Comparison of ENCODE assay signal across 11 cellular contexts in the genomic region with DNA sequence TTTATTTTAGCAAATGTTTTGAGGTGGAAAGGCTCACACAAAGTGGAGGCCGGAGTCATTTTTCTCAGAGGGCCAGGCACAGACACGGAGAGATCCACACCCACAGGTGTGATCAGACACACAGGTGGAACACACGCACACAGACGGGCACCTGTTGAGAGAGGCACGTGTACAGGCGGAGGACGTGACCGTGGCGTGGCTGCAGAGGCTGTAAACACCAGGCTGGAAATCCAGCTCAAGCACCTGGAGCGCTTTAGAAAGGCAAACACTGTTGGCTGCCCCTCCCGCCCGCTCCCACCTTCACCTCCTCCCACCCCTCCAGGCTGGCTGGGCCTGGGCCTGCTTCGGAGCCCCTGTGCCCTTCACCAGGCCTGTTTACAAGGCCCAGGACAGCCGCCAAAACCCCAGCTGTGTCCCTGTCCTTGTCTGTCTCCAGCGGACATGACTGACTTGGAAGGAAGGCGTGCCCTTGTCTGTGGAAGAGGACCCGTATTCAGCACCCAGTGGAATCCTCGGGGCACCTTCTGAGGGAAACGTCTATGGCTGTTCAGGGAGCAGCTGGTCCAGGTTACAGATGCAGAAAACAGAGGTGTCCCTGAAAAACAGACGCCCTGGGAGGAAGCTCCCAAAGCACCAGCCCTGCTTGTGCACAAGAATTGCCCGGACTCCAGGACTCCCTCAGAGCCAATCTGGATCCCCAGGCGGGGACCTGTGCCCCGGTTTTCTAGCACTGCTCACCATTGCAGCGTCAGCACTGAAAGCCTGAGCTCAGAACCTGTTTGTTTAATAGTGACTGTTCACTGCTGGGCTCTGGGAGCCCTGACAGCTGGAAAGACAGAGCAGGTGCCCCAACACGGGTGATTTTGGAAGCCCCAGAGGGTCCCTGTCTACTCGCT.
DNase-seq lines count a peak whose midpoint lies in the region; ATAC-seq and TF ChIP-seq lines count a peak whose summit lies in the region.
"Had no signal": no experiment of that assay in that cellular context is flagged by ENCODE, and none has a peak within 500 bp of the region (broad histone marks: within the 10 kb centered on the region; RNA-seq: fewer than 3 reads in every experiment).

No MANE protein-coding gene starts in this region.

- DNase-seq in NCI-H146 (lab: John Stamatoyannopoulos, UW), result peak; percentile 45
- no peak for DNase-seq in NCI-H146 treated with DMSO at 0.1 percent for 48 hours (lab: John Stamatoyannopoulos, UW; ENCODE audit: unreplicated experiment)
- DNase-seq in body of pancreas, result peak; percentile 72 to 90 (median 82)
- no peak for DNase-seq in lung (ENCODE audit: low spot score)
- DNase-seq in thoracic aorta (ENCODE audit: low spot score), result no peak
- no peak for DNase-seq in activated CD8-positive, alpha-beta memory T cell treated with anti-CD3 and anti-CD28 coated beads, Interleukin-2, amount 50 U/mL, for 4 hours
- no peak for DNase-seq in omental fat pad (ENCODE audit: low spot score)
- no peak for DNase-seq in pons (ENCODE audit: low spot score)
- DNase-seq: 8988T; activated CD4-positive, alpha-beta T cell treated with anti-CD3 and anti-CD28 coated beads, Interleukin-2, amount 50 U/mL, for 1 hour; PC-3 had no signal

- intact Hi-C loops in body of pancreas (cut with DNase I), result no loop called here

- peak overlapping the region; percentile 88 to 90 (median 89) for H3K27ac ChIP-seq in body of pancreas
- peak overlapping the region; percentile 83 to 84 for H3K27ac ChIP-seq in lung (ENCODE audit: low read depth in 1 of 2, low read length in 1 of 2)
- peak overlapping the region; percentile 93 to 99 for H3K27ac ChIP-seq in thoracic aorta

- peak in 2 of 3 donors; percentile 24 to 29 for TF ChIP-seq POLR2A in body of pancreas (IDR thresholded peaks at IDR 0.05)

- no peaks in the 10 kb centered on the region for H3K36me3 ChIP-seq in body of pancreas (replicated peaks in 1 of 2; ENCODE audit: insufficient read depth in 1 of 2, low read depth in 2 of 2)
- no peaks in the 10 kb centered on the region for H3K36me3 ChIP-seq in lung (ENCODE audit: control insufficient read depth in 2 of 2, insufficient read depth in 2 of 2, low read length in 2 of 2)
- H3K36me3 ChIP-seq in thoracic aorta, result no peaks in the 10 kb centered on the region

- H3K9me3 ChIP-seq in body of pancreas (no peaks in the 10 kb centered on the region), lung (ENCODE audit: control insufficient read depth in 2 of 2, insufficient read depth in 1 of 2, low read length in 1 of 2) (no peaks in the 10 kb centered on the region), thoracic aorta (no peaks in the 10 kb centered on the region)

- no peaks in the 10 kb centered on the region for H3K27me3 ChIP-seq in body of pancreas
- H3K27me3 ChIP-seq in lung (ENCODE audit: control insufficient read depth, insufficient read depth), result no peaks in the 10 kb centered on the region
- H3K27me3 ChIP-seq in thoracic aorta (replicated peaks; ENCODE audit: insufficient read depth), result no peaks in the 10 kb centered on the region

- no peak for TF ChIP-seq CTCF in body of pancreas (IDR thresholded peaks at IDR 0.05)
- no peak for TF ChIP-seq CTCF in lung (IDR thresholded peaks at IDR 0.05; ENCODE audit: control extremely low read depth, extremely low read depth)
- no peak for TF ChIP-seq CTCF in thoracic aorta (IDR thresholded peaks at IDR 0.05)
- TF ChIP-seq CTCF in omental fat pad (IDR thresholded peaks at IDR 0.05), result no peak

- ATAC-seq in body of pancreas (peak; percentile 66), lung (ENCODE audit: insufficient read depth, low FRiP score) (no peak), thoracic aorta (ENCODE audit: insufficient number of reproducible peaks, low FRiP score, low read depth) (no peak), omental fat pad (ENCODE audit: low FRiP score) (no peak)
- ATAC-seq: PC-3 had no signal

- WGBS in body of pancreas, 2 donors, result 35 to 56% methylated on average over 19 to 26 of the region's 26 CpGs
- 52 to 64% methylated on average over 26 of the region's 26 CpGs for WGBS in lung, 2 donors

- H3K4me1 ChIP-seq in body of pancreas (peaks cover 80% of the 10 kb centered on the region), lung (ENCODE audit: control insufficient read depth in 2 of 2, insufficient read depth in 2 of 2, low read length in 2 of 2) (peaks cover 12 to 68% of the 10 kb centered on the region in 2 donors), thoracic aorta (ENCODE audit: control insufficient read depth in 1 of 2, low read depth in 2 of 2) (peaks cover 69 to 96% of the 10 kb centered on the region in 2 donors)

- H3K4me3 ChIP-seq in body of pancreas, result no peak overlapping the region
- no peak overlapping the region for H3K4me3 ChIP-seq in lung
- no peak overlapping the region for H3K4me3 ChIP-seq in thoracic aorta

Comparison
In these comparisons a context has a peak if more than half of its experiments do, and no peak if none do; other contexts are left out.
1. DNase-seq: peak in NCI-H146 (single experiment) and body of pancreas (4 of 4); none in NCI-H146 treated with DMSO at 0.1 percent for 48 hours (single experiment), lung (single experiment), thoracic aorta (single experiment), activated CD8-positive, alpha-beta memory T cell treated with anti-CD3 and anti-CD28 coated beads, Interleukin-2, amount 50 U/mL, for 4 hours (single experiment), omental fat pad (single experiment) and pons (single experiment).
2. Peak in every context shown above with its lines, with median percentiles within 50 percentile points of each other: H3K27ac ChIP-seq.